ENCODE assay signal across 8 cellular contexts in genomic region chr5:181217805-181218065, GRCh38. TPM values are rescaled to one million over a fixed set of nuclear protein-coding genes. Genes with fewer than 3 reads are reported as not detected.
DNase-seq lines count a peak whose midpoint lies in the region; TF ChIP-seq lines count a peak whose summit lies in the region.

No MANE protein-coding gene starts in this region.

- H3K4me3 ChIP-seq in breast epithelium, result peak overlapping the region; percentile 39 to 68 (median 56)
- H3K4me3 ChIP-seq in mesodermal cell (ENCODE audit: extremely low read depth, insufficient read depth, low read length, poor library complexity, severe bottlenecking), result peak overlapping the region; percentile 44
- H3K4me3 ChIP-seq in uterus, result peak overlapping the region; percentile 43 to 47

- H3K9me3 ChIP-seq in breast epithelium (no peaks in the 10 kb centered on the region), mesodermal cell (ENCODE audit: control insufficient read depth, low read length) (no peaks in the 10 kb centered on the region), uterus (no peaks in the 10 kb centered on the region)

- TF ChIP-seq CTCF in breast epithelium (IDR thresholded peaks at IDR 0.05) (no peak), uterus (IDR thresholded peaks at IDR 0.05) (no peak), GM10266 (IDR thresholded peaks at IDR 0.05; ENCODE audit: control insufficient read depth, insufficient read depth, low read depth, missing control alignments) (no peak)

- H3K27me3 ChIP-seq in breast epithelium (no peaks in the 10 kb centered on the region), uterus (no peaks in the 10 kb centered on the region)

- intact Hi-C loops in breast epithelium (cut with DNase I; ENCODE audit: low total_unique reads) (no loop called here), uterus (cut with DNase I; ENCODE audit: low total_unique reads) (no loop called here)

- H3K4me1 ChIP-seq in breast epithelium (peaks cover 0 to 7% of the 10 kb centered on the region in 2 donors), mesodermal cell (ENCODE audit: control insufficient read depth, insufficient read depth, low read length, poor library complexity, severe bottlenecking) (no peaks in the 10 kb centered on the region), uterus (no peaks in the 10 kb centered on the region)

- H3K27ac ChIP-seq in breast epithelium, result peak overlapping the region; percentile 74 to 77
- H3K27ac ChIP-seq in mesodermal cell (ENCODE audit: low read depth, low read length, severe bottlenecking), result peak overlapping the region; percentile 1
- H3K27ac ChIP-seq in uterus, result peak overlapping the region; percentile 72 to 80

- TF ChIP-seq POLR2A in breast epithelium (IDR thresholded peaks at IDR 0.05) (no peak), uterus (IDR thresholded peaks at IDR 0.05) (no peak)

- H3K36me3 ChIP-seq in breast epithelium (no peaks in the 10 kb centered on the region), mesodermal cell (ENCODE audit: control insufficient read depth, insufficient read depth, low read length) (no peaks in the 10 kb centered on the region), uterus (no peaks in the 10 kb centered on the region)

- DNase-seq in activated CD4-positive, alpha-beta T cell treated with anti-CD3 and anti-CD28 coated beads for 48 hours, result peak; percentile 49
- DNase-seq in activated CD4-positive, alpha-beta T cell treated with anti-CD3 and anti-CD28 coated beads, Interleukin-2, amount 50 U/mL, for 4 hours, result no peak
- peak; percentile 51 for DNase-seq in LoVo (ENCODE audit: low spot score)
- no peak for DNase-seq in breast epithelium (ENCODE audit: low spot score in 2 of 2)
- DNase-seq in uterus, result no peak
- DNase-seq in GM10266 (ENCODE audit: extremely low spot score), result no peak
- DNase-seq in NCI-H446 (lab: John Stamatoyannopoulos, UW), result no peak

- WGBS in mesodermal cell (ENCODE audit: insufficient coverage in 2 of 2), 2 experiments, result 7 to 14% methylated on average over 8 to 13 of the region's 13 CpGs

RNA-seq across cellular contexts. Expression of gene TRIM41, which starts 5.3 kb away (rescaled TPM):
- total RNA-seq in breast epithelium, result 10 to 100 TPM; 14.1 to 16.0 (median 15.1) TPM
- polyA plus RNA-seq in mesodermal cell (2013, experiment 1 of 2), result 16.0 TPM
- 16.1 TPM for polyA plus RNA-seq in mesodermal cell (2013, experiment 2 of 2)
- total RNA-seq in uterus, result 10 to 100 TPM in 2 of 4 donors, 1 to 10 TPM in 2; 4.7 to 18.8 (median 12.2) TPM

RNA-seq across cellular contexts. Expression of gene TRIM7, which starts 12.7 kb away (rescaled TPM):
- 1 to 10 TPM in 2 of 3 donors, under 1 TPM in 1; 0.29 to 5.4 (median 5.2) TPM for total RNA-seq in breast epithelium
- 0.37 TPM for polyA plus RNA-seq in mesodermal cell (2013, experiment 1 of 2)
- not detected for polyA plus RNA-seq in mesodermal cell (2013, experiment 2 of 2)
- total RNA-seq in uterus, result 1 to 10 TPM; 1.2 to 7.7 (median 1.6) TPM

RNA-seq across cellular contexts. Expression of gene RACK1, which starts 26.0 kb away (rescaled TPM):
- 1,000 to 10,000 TPM; 2,096 to 2,842 (median 2,553) TPM for total RNA-seq in breast epithelium
- polyA plus RNA-seq in mesodermal cell (2013, experiment 1 of 2), result 2,439 TPM
- 2,115 TPM for polyA plus RNA-seq in mesodermal cell (2013, experiment 2 of 2)
- 1,000 to 10,000 TPM; 1,656 to 5,035 (median 2,557) TPM for total RNA-seq in uterus

RNA-seq across cellular contexts. Expression of gene TRIM52, which starts 43.2 kb away (rescaled TPM):
- total RNA-seq in breast epithelium (10 to 100 TPM; 12.8 to 18.6 (median 18.4) TPM), uterus (10 to 100 TPM in 2 of 4 donors, 1 to 10 TPM in 2; 1.2 to 22.1 (median 13.9) TPM)
- polyA plus RNA-seq in mesodermal cell (2013, experiment 1 of 2), result 3.9 TPM
- 3.8 TPM for polyA plus RNA-seq in mesodermal cell (2013, experiment 2 of 2)

Comparison
In these comparisons a context has a peak if more than half of its experiments do, and no peak if none do; other contexts are left out.
1. DNase-seq: peak in activated CD4-positive, alpha-beta T cell treated with anti-CD3 and anti-CD28 coated beads for 48 hours (single experiment) and LoVo (single experiment); none in activated CD4-positive, alpha-beta T cell treated with anti-CD3 and anti-CD28 coated beads, Interleukin-2, amount 50 U/mL, for 4 hours (0 of 2), breast epithelium (0 of 2), uterus (0 of 2), GM10266 (single experiment) and NCI-H446 (0 of 2).
2. H3K27ac ChIP-seq: peak in every context shown above with its lines; median percentile 76 in uterus; 76 in breast epithelium; 1 in mesodermal cell.
3. Peak in every context shown above with its lines, with median percentiles within 50 percentile points of each other: H3K4me3 ChIP-seq.